In genomic region chr15:71543413-71543812, GRCh38 we compare ENCODE assay signal across 9 cellular contexts.
"Had no signal": no experiment of that assay in that cellular context is flagged by ENCODE, and none has a peak within 500 bp of the region (broad histone marks: within the 10 kb centered on the region; RNA-seq: fewer than 3 reads in every experiment).

No MANE protein-coding gene starts in this region.

- ATAC-seq: HCT116 had no signal

- H3K27ac Mint-ChIP-seq: IgD-negative memory B cell had no signal

- H3K4me1 ChIP-seq: HAP-1 had no signal

- H3K27ac ChIP-seq: GM23248, HL-60, KMS-11 had no signal

- H3K4me3 Mint-ChIP-seq: IgD-negative memory B cell had no signal

- H3K4me3 ChIP-seq: GM23248, HAP-1 had no signal

- H3K9ac ChIP-seq: GM23248, KMS-11 had no signal

- H3K4me2 ChIP-seq: KMS-11 had no signal

- H2AFZ ChIP-seq: GM23248 had no signal

- H3K4me1 Mint-ChIP-seq: IgD-negative memory B cell had no signal

- DNase-seq: GM23248, GOT3, H7, KBM-7 had no signal

- H3K36me3 ChIP-seq: HAP-1 had no signal

- H3K9me3 ChIP-seq: HAP-1 had no signal
